In the genomic region with DNA sequence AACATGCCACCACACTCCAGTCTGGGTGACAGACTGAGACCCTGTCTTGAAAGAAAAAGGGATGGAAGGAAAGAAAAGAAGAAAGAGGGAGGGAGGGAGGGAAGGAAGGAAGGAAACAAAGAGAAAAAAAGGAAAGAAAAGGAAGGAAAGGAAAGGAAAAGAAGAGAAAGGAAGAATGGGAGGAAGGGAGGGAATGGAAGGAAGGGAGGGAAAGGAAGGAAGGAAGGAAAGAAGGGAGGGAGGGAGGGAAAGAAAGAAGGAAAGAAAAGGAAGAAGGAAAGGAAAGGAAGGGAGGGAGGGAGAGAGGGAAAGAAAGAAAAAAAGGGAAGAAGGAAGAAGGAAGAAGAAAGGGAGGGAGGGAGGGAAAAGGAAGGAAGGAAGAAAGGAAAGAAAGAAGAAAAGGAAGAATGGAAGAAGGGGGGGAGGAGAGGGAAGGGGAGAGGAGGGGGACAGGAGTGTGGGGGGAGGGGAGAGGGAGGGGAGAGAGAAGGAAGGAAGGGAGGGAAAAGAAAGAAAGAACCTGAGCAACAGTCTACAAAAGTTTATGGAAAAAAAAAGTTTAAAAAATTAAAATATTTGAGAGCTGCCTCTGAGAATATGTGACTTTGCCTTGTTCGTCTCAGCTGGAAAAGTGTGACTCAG, we compare ENCODE assay signal across 11 cellular contexts. TPM values are rescaled to one million over a fixed set of nuclear protein-coding genes. Genes with fewer than 3 reads are reported as not detected.
DNase-seq lines count a peak whose midpoint lies in the region; ATAC-seq, FAIRE-seq and TF ChIP-seq lines count a peak whose summit lies in the region.
"Had no signal": no experiment of that assay in that cellular context is flagged by ENCODE, and none has a peak within 500 bp of the region (broad histone marks: within the 10 kb centered on the region; RNA-seq: fewer than 3 reads in every experiment).

No MANE protein-coding gene starts in this region.

- TF ChIP-seq RAD21 in SK-N-SH (IDR thresholded peaks at IDR 0.05; ENCODE audit: low read length), result no peak
- TF ChIP-seq RAD21 in HepG2 (CRISPR knock-in tag; IDR thresholded peaks at IDR 0.05), result no peak

- CTCF ChIA-PET in SK-N-SH (lab: Yijun Ruan, JAX), result interaction anchor here (1.0 to 2.3 kb wide), 10 partner anchors 9 to 390 kb away, joined by 3 to 19 read pairs (median 4); no protein-coding TSS in a partner anchor
- CTCF ChIA-PET in HepG2 (lab: Yijun Ruan, JAX; ENCODE audit: low intra/inter-chr PET ratio, low total read pairs), result no interaction called here

- POLR2A ChIA-PET in SK-N-SH (lab: Yijun Ruan, JAX) (interaction anchor here (1.1 kb wide), 1 partner anchor 99 kb away, joined by 6 read pairs; a partner anchor contains a TSS), HepG2 (lab: Yijun Ruan, JAX) (interaction anchor here (0.8 to 1.3 kb wide), 6 partner anchors 19 to 100 kb away, joined by 3 to 4 read pairs (median 4); a partner anchor contains a TSS)

- H3K4me3 ChIP-seq in SK-N-SH (ENCODE audit: low read depth in 2 of 2, low read length in 1 of 2) (peak overlapping the region in 1 of 2 experiments; percentile 26; a peak in 2 of 4 replicates), ascending aorta (peak overlapping the region; percentile 28 to 36), HepG2 (replicated peaks in 1 of 3; ENCODE audit: insufficient read depth in 1 of 3, low read depth in 2 of 3, low read length in 3 of 3) (0 out of 6 replicates have a peak overlapping the region, but pooled peaks of 1 of the 3 experiments have one; percentile 29), thoracic aorta (peak overlapping the region; percentile 51)

- H3K27me3 ChIP-seq in SK-N-SH (ENCODE audit: insufficient read depth) (no peaks in the 10 kb centered on the region), ascending aorta (no peaks in the 10 kb centered on the region), HepG2 (ENCODE audit: control insufficient read depth in 1 of 2, insufficient read depth in 2 of 2, low read length in 2 of 2) (no peaks in the 10 kb centered on the region), thoracic aorta (replicated peaks; ENCODE audit: insufficient read depth) (no peaks in the 10 kb centered on the region)

- H2AFZ ChIP-seq in SK-N-SH (ENCODE audit: low read depth) (no peak overlapping the region), HepG2 (ENCODE audit: low read length) (no peak overlapping the region)

- no TSS peak for BruUV-seq in HepG2 (replicated peaks; lab: Mats Ljungman, UMichigan)

- H3K9ac ChIP-seq in SK-N-SH (peak overlapping the region; percentile 85), HepG2 (ENCODE audit: insufficient read depth, low read depth, low read length) (0 out of 2 replicates have a peak overlapping the region, but pooled peaks have one; percentile 7)

- peaks cover 13% of the 10 kb centered on the region; the same call in 1 of the 2 replicates for H3K79me2 ChIP-seq in SK-N-SH (ENCODE audit: insufficient read depth)
- no peaks in the 10 kb centered on the region for H3K79me2 ChIP-seq in HepG2 (ENCODE audit: insufficient read depth, low read length)

- intact Hi-C loops in ascending aorta (cut with DNase I), result loop anchor here (2.0 to 10.0 kb wide), 2 partner anchors 22 to 552 kb away; a partner anchor contains a TSS
- intact Hi-C loops in HepG2 (cut with micrococcal nuclease; ENCODE audit: unreplicated experiment), result no loop called here

- H3K4me1 ChIP-seq in SK-N-SH (ENCODE audit: control insufficient read depth in 1 of 2, insufficient read depth in 2 of 2, low read depth in 1 of 2, low read length in 1 of 2) (peaks cover 14 to 29% of the 10 kb centered on the region in 2 experiments; a peak in 3 of 4 replicates), ascending aorta (peaks cover 6 to 17% of the 10 kb centered on the region in 2 donors), HepG2 (ENCODE audit: insufficient read depth, low read length) (peaks cover 52% of the 10 kb centered on the region), thoracic aorta (ENCODE audit: control insufficient read depth in 1 of 2, low read depth in 2 of 2) (peaks cover 26 to 45% of the 10 kb centered on the region in 2 donors)

- peak overlapping the region; percentile 90 to 99 for H3K27ac ChIP-seq in SK-N-SH (ENCODE audit: low read depth in 2 of 2, low read length in 1 of 2)
- peak overlapping the region; percentile 87 to 92 for H3K27ac ChIP-seq in ascending aorta
- peak overlapping the region; percentile 4 for H3K27ac ChIP-seq in HepG2 (ENCODE audit: extremely low read length, insufficient read depth, low read length)
- H3K27ac ChIP-seq in thoracic aorta, result peak overlapping the region; percentile 76 to 86
- H3K27ac ChIP-seq: neutrophil had no signal

- H4K20me1 ChIP-seq in SK-N-SH (ENCODE audit: insufficient read depth) (no peaks in the 10 kb centered on the region), HepG2 (ENCODE audit: insufficient read depth, low read length) (no peaks in the 10 kb centered on the region)

- no peak for TF ChIP-seq POLR2A in HepG2 (IDR thresholded peaks at IDR 0.05; ENCODE audit: insufficient read depth in 1 of 2, low read depth in 2 of 2, low read length in 2 of 2)

- TF ChIP-seq EP300 in SK-N-SH (IDR thresholded peaks at IDR 0.05; ENCODE audit: borderline replicate concordance in 1 of 2, low read depth in 1 of 2, low read length in 1 of 2) (no peak; a peak in 1 of 4 replicates), HepG2 (IDR thresholded peaks at IDR 0.05; ENCODE audit: low read depth in 2 of 2, low read length in 2 of 2) (no peak), HepG2 (CRISPR knock-in tag; IDR thresholded peaks at IDR 0.05; ENCODE audit: borderline replicate concordance) (no peak)

- peaks cover 39% of the 10 kb centered on the region for H3F3A ChIP-seq in SK-N-SH (replicated peaks; ENCODE audit: insufficient read depth)

- H3K9me3 ChIP-seq in SK-N-SH, result no peaks in the 10 kb centered on the region
- no peaks in the 10 kb centered on the region for H3K9me3 ChIP-seq in ascending aorta
- no peaks in the 10 kb centered on the region for H3K9me3 ChIP-seq in HepG2 (ENCODE audit: low read length)
- H3K9me3 ChIP-seq in thoracic aorta, result no peaks in the 10 kb centered on the region
- H3K9me3 ChIP-seq: neutrophil had no signal

- DNase-seq in SK-N-SH (no peak), ascending aorta (ENCODE audit: low spot score in 2 of 2) (no peak), HepG2 (ENCODE audit: low spot score) (no peak), thoracic aorta (ENCODE audit: low spot score) (no peak), ureter (ENCODE audit: low spot score) (no peak), mucosa of gallbladder (ENCODE audit: low spot score) (no peak)
- DNase-seq: NCI-H2107 had no signal

- H3K9me2 ChIP-seq in SK-N-SH, result no peaks in the 10 kb centered on the region

- no peak for FAIRE-seq in HepG2 (lab: Jason Lieb, UNC)
- FAIRE-seq: A204.1 had no signal

- ATAC-seq in SK-N-SH treated with all-trans-retinoic acid at 6 μM for 48 hours, result no peak
- no peak for ATAC-seq in HepG2
- ATAC-seq in thoracic aorta (ENCODE audit: insufficient number of reproducible peaks, low FRiP score, low read depth), result no peak
- ATAC-seq in GM21786 (IDR thresholded peaks at IDR 0.05; ENCODE audit: unreplicated experiment), result no peak

- in situ Hi-C loops in HepG2 (cut with HindIII; ENCODE audit: extremely low pct_ligation_motif_present, low pct_unique_long_range_greater_than_20kb), result no loop called here

- H3K36me3 ChIP-seq in SK-N-SH (replicated peaks in 1 of 2; ENCODE audit: control insufficient read depth in 1 of 2, insufficient read depth in 2 of 2, low read length in 1 of 2), result no peaks in the 10 kb centered on the region
- peaks cover 0 to 5% of the 10 kb centered on the region in 2 donors for H3K36me3 ChIP-seq in ascending aorta
- H3K36me3 ChIP-seq in HepG2 (replicated peaks in 1 of 2; ENCODE audit: control insufficient read depth in 1 of 2, insufficient read depth in 2 of 2, low read length in 2 of 2), result no peaks in the 10 kb centered on the region
- peaks cover 5% of the 10 kb centered on the region for H3K36me3 ChIP-seq in thoracic aorta
- H3K36me3 ChIP-seq: neutrophil had no signal

- TF ChIP-seq CTCF in SK-N-SH (IDR thresholded peaks at IDR 0.05) (no peak), ascending aorta (IDR thresholded peaks at IDR 0.05) (no peak), HepG2 (CRISPR knock-in tag; IDR thresholded peaks at IDR 0.05) (no peak), thoracic aorta (IDR thresholded peaks at IDR 0.05) (no peak)

- peak overlapping the region; percentile 88 for H3K4me2 ChIP-seq in SK-N-SH
- H3K4me2 ChIP-seq in HepG2 (ENCODE audit: low read depth, low read length), result peak overlapping the region; percentile 67

- 0% methylated on average over 1 of the region's 1 CpG for WGBS in SK-N-SH (ENCODE audit: low lambda C conversion rate)
- WGBS in HepG2 (ENCODE audit: low lambda C conversion rate), result 0% methylated on average over 1 of the region's 1 CpG

RNA-seq across cellular contexts. Expression of a gene that starts 5.1 kb away (rescaled TPM):
- 12.1 and 14.3 TPM in 2 replicates for polyA plus RNA-seq in SK-N-SH (2012; rRNA removed)
- 13.1 and 13.4 TPM in 2 replicates for polyA plus RNA-seq in SK-N-SH (2012; cell fraction: cytosol; rRNA removed)
- polyA plus RNA-seq in SK-N-SH (2012; cell fraction: nucleus; rRNA removed), result 10.3 and 13.2 TPM in 2 replicates
- total RNA-seq in ascending aorta, result 36.1 TPM
- total RNA-seq in HepG2 (2016; rRNA removed; fragmentation: Illumina TruSeq; extraction: Trizol), result 20.1 and 23.8 TPM in 2 replicates
- 2.1 and 2.7 TPM in 2 replicates for total RNA-seq in HepG2 (2016; cell fraction: cytosol; rRNA removed; fragmentation: Illumina TruSeq; extraction: Trizol; ENCODE audit: low read depth)
- total RNA-seq in HepG2 (2016; cell fraction: insoluble cytoplasmic fraction; rRNA removed; fragmentation: Illumina TruSeq; extraction: Trizol), result 19.9 and 23.3 TPM in 2 replicates
- 9.2 and 10.4 TPM in 2 replicates for total RNA-seq in HepG2 (2016; cell fraction: membrane; rRNA removed; fragmentation: Illumina TruSeq; extraction: Trizol)
- 29.0 and 33.5 TPM in 2 replicates for total RNA-seq in HepG2 (2016; cell fraction: nucleus; rRNA removed; fragmentation: Illumina TruSeq; extraction: Trizol)
- 12.7 and 13.4 TPM in 2 replicates for polyA plus RNA-seq in HepG2 (2011; rRNA removed)
- polyA plus RNA-seq in HepG2 (2011; cell fraction: cytosol; rRNA removed), result 9.5 and 11.8 TPM in 2 replicates
- polyA plus RNA-seq in HepG2 (2011; cell fraction: nucleus; rRNA removed), result 12.8 and 14.2 TPM in 2 replicates
- 13.8 and 16.0 TPM in 2 replicates for polyA plus RNA-seq in HepG2 (2012)
- 1.2 and 1.4 TPM in 2 replicates for polyA plus RNA-seq in HepG2 (2016; cell fraction: cytosol; fragmentation: Illumina TruSeq; extraction: Trizol; ENCODE audit: low read depth)
- polyA plus RNA-seq in HepG2 (2016; cell fraction: insoluble cytoplasmic fraction; fragmentation: Illumina TruSeq; extraction: Trizol; ENCODE audit: low read depth), result 15.8 and 16.0 TPM in 2 replicates
- 3.3 and 3.6 TPM in 2 replicates for polyA plus RNA-seq in HepG2 (2016; cell fraction: membrane; fragmentation: Illumina TruSeq; extraction: Trizol; ENCODE audit: low read depth)
- 30.8 and 34.1 TPM in 2 replicates for polyA plus RNA-seq in HepG2 (2016; cell fraction: nucleus; fragmentation: Illumina TruSeq; extraction: Trizol; ENCODE audit: insufficient read depth, low read depth)
- 29.5 and 115 TPM in 2 replicates for polyA minus RNA-seq in HepG2 (2011; rRNA and poly(A)+ RNA removed; ENCODE audit: low replicate concordance)
- 25.9 and 34.1 TPM in 2 replicates for polyA minus RNA-seq in HepG2 (2011; cell fraction: cytosol; rRNA and poly(A)+ RNA removed)
- polyA minus RNA-seq in HepG2 (2011; cell fraction: nucleus; rRNA and poly(A)+ RNA removed), result 43.4 and 52.2 TPM in 2 replicates
- total RNA-seq in thoracic aorta, result 10 to 100 TPM; 40.1 to 64.5 TPM
- 59.0 TPM for total RNA-seq in ureter
- total RNA-seq in mucosa of gallbladder, result 38.8 TPM

RNA-seq across cellular contexts. Expression of a gene that starts 57.0 kb away (rescaled TPM):
- 1.2 and 3.1 TPM in 2 replicates for polyA plus RNA-seq in SK-N-SH (2012; rRNA removed)
- 1.5 and 3.4 TPM in 2 replicates for polyA plus RNA-seq in SK-N-SH (2012; cell fraction: cytosol; rRNA removed)
- 6.3 and 7.7 TPM in 2 replicates for polyA plus RNA-seq in SK-N-SH (2012; cell fraction: nucleus; rRNA removed)
- 4.9 TPM for total RNA-seq in ascending aorta
- 10.8 and 11.4 TPM in 2 replicates for total RNA-seq in HepG2 (2016; rRNA removed; fragmentation: Illumina TruSeq; extraction: Trizol)
- 0.40 and 1.1 TPM in 2 replicates for total RNA-seq in HepG2 (2016; cell fraction: cytosol; rRNA removed; fragmentation: Illumina TruSeq; extraction: Trizol; ENCODE audit: low read depth)
- 7.3 and 13.7 TPM in 2 replicates for total RNA-seq in HepG2 (2016; cell fraction: insoluble cytoplasmic fraction; rRNA removed; fragmentation: Illumina TruSeq; extraction: Trizol)
- total RNA-seq in HepG2 (2016; cell fraction: membrane; rRNA removed; fragmentation: Illumina TruSeq; extraction: Trizol), result 3.9 and 4.0 TPM in 2 replicates
- 16.8 and 17.2 TPM in 2 replicates for total RNA-seq in HepG2 (2016; cell fraction: nucleus; rRNA removed; fragmentation: Illumina TruSeq; extraction: Trizol)
- polyA plus RNA-seq in HepG2 (2011; rRNA removed), result 5.3 and 6.4 TPM in 2 replicates
- polyA plus RNA-seq in HepG2 (2011; cell fraction: cytosol; rRNA removed), result 2.2 TPM in 2 replicates
- 18.8 and 20.9 TPM in 2 replicates for polyA plus RNA-seq in HepG2 (2011; cell fraction: nucleus; rRNA removed)
- 6.1 and 6.4 TPM in 2 replicates for polyA plus RNA-seq in HepG2 (2012)
- 0.33 and 0.35 TPM in 2 replicates for polyA plus RNA-seq in HepG2 (2016; cell fraction: cytosol; fragmentation: Illumina TruSeq; extraction: Trizol; ENCODE audit: low read depth)
- polyA plus RNA-seq in HepG2 (2016; cell fraction: insoluble cytoplasmic fraction; fragmentation: Illumina TruSeq; extraction: Trizol; ENCODE audit: low read depth), result 5.7 and 9.8 TPM in 2 replicates
- 1.2 and 1.6 TPM in 2 replicates for polyA plus RNA-seq in HepG2 (2016; cell fraction: membrane; fragmentation: Illumina TruSeq; extraction: Trizol; ENCODE audit: low read depth)
- polyA plus RNA-seq in HepG2 (2016; cell fraction: nucleus; fragmentation: Illumina TruSeq; extraction: Trizol; ENCODE audit: insufficient read depth, low read depth), result 24.1 and 24.3 TPM in 2 replicates
- polyA minus RNA-seq in HepG2 (2011; rRNA and poly(A)+ RNA removed; ENCODE audit: low replicate concordance), result 5.2 and 11.2 TPM in 2 replicates
- polyA minus RNA-seq in HepG2 (2011; cell fraction: cytosol; rRNA and poly(A)+ RNA removed), result 3.2 and 7.6 TPM in 2 replicates
- polyA minus RNA-seq in HepG2 (2011; cell fraction: nucleus; rRNA and poly(A)+ RNA removed), result 11.1 and 11.8 TPM in 2 replicates
- 1 to 10 TPM; 5.1 to 6.9 TPM for total RNA-seq in thoracic aorta
- total RNA-seq in ureter, result 61.5 TPM
- total RNA-seq in mucosa of gallbladder, result 115 TPM

Comparison
In these comparisons a context has a peak if more than half of its experiments do, and no peak if none do; other contexts are left out.
1. H3K27ac ChIP-seq: peak in every context shown above with its lines; median percentile 94 in SK-N-SH; 90 in ascending aorta; 81 in thoracic aorta; 4 in HepG2.